In the genomic region with DNA sequence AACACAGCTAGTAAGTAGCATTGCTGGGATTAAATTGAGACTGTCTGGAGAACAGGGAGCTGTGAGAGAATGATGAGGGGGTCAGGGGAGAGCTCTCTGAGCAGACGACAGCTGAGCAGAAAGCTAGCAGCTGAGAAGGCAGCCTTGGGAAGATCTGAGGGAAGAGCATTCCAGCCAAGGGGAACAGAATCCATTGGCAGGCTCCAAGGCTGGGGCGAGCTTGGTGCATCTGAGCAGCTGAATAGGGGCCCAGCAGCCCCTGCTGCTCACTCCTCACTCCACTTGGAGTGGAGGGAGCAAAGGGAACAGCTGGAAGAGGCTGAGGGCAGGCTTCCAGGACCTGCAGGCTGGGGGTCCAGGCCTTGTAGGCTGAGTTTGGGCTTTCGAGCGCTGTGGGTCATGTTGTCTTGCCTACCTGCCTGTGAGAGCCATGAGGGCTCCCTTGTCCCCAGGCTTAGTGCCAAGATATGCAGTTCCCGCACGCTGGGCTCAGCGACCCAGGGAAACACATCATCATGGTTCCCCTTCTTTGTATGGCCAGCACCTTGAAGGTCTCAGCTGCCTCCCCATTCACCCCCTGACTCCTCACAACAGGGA, we compare ENCODE assay signal across 1 cellular context.
A peak's percentile ranks its signal among the peaks of the same experiment; 100 is the strongest.
TF ChIP-seq lines count a peak whose summit lies in the region.

No MANE protein-coding gene starts in this region.

TF ChIP-seq in HepG2, 621 proteins besides CTCF, POLR2A, EP300 and RAD21:
- peak; percentile 52; the same call in 1 of the 2 replicates for TF ChIP-seq ZNF768 (CRISPR knock-in tag; IDR thresholded peaks at IDR 0.05)
- TF ChIP-seq YY1 (IDR thresholded peaks at IDR 0.05; ENCODE audit: insufficient read depth, insufficient replicate concordance, low read depth, low read length) = no peak
